In genomic region chr3:38582316-38582715, GRCh38 we compare ENCODE assay signal across 12 cellular contexts.
"Had no signal": no experiment of that assay in that cellular context is flagged by ENCODE, and none has a peak within 500 bp of the region (broad histone marks: within the 10 kb centered on the region; RNA-seq: fewer than 3 reads in every experiment).

No MANE protein-coding gene starts in this region.

- H3K4me3 ChIP-seq: ascending aorta, dorsolateral prefrontal cortex, tibial nerve had no signal

- ATAC-seq: stimulated activated naive B cell treated with anti-CD40 and anti-IgM and Interleukin-4, amounts not matched to agents 10 μg/mL and 1 μg/mL and 100 μg/mL, for 72 hours had no signal

- DNase-seq: activated naive CD4-positive, alpha-beta T cell treated with anti-CD3 and anti-CD28 coated beads for 36 hours; mammary epithelial cell; naive B cell; SIG-M5; stimulated activated CD4-positive, alpha-beta T cell treated with anti-CD3 and anti-CD28 coated beads, Interleukin-12 subunit alpha, Interleukin-12 subunit beta, amount 100 ng/mL, for 4 hours; stimulated activated naive B cell treated with anti-CD40 and anti-IgM and Interleukin-4, amounts not matched to agents 10 μg/mL and 1 μg/mL and 100 μg/mL, for 72 hours; substantia nigra had no signal

- H3K4me1 ChIP-seq: ascending aorta, parathyroid adenoma had no signal

- H3K9me3 ChIP-seq: ascending aorta, tibial nerve had no signal

- H3K27me3 ChIP-seq: ascending aorta, dorsolateral prefrontal cortex, tibial nerve had no signal

- H3K36me3 ChIP-seq: ascending aorta had no signal

- H3K27ac ChIP-seq: ascending aorta, dorsolateral prefrontal cortex, parathyroid adenoma, tibial nerve, VCaP had no signal
